ENCODE assay signal across 1 cellular context in the genomic region with DNA sequence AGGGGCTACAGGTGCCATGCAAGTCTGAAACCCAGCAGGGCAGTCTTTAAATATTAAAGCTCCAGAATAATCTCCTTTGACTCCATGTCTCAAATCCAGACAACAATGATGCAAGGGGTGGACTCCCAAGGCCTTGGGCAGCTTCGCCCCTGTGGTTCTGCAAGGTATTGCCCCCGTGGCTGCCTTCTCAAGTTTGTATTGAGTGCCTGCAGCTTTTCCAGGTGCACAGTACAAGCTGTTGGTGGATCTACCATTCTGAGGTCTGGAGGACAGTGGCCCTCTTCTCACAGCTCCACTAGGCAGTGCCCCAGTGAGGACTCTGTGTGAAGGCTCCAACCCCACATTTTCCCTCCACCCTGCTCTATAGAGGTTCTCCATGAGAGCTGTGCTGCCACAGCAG.
TF ChIP-seq lines count a peak whose summit lies in the region.

No MANE protein-coding gene starts in this region.

TF ChIP-seq in GM23338, 12 proteins besides CTCF, POLR2A, EP300 and RAD21 (continued from another document):
- TF ChIP-seq, protein P1, sequence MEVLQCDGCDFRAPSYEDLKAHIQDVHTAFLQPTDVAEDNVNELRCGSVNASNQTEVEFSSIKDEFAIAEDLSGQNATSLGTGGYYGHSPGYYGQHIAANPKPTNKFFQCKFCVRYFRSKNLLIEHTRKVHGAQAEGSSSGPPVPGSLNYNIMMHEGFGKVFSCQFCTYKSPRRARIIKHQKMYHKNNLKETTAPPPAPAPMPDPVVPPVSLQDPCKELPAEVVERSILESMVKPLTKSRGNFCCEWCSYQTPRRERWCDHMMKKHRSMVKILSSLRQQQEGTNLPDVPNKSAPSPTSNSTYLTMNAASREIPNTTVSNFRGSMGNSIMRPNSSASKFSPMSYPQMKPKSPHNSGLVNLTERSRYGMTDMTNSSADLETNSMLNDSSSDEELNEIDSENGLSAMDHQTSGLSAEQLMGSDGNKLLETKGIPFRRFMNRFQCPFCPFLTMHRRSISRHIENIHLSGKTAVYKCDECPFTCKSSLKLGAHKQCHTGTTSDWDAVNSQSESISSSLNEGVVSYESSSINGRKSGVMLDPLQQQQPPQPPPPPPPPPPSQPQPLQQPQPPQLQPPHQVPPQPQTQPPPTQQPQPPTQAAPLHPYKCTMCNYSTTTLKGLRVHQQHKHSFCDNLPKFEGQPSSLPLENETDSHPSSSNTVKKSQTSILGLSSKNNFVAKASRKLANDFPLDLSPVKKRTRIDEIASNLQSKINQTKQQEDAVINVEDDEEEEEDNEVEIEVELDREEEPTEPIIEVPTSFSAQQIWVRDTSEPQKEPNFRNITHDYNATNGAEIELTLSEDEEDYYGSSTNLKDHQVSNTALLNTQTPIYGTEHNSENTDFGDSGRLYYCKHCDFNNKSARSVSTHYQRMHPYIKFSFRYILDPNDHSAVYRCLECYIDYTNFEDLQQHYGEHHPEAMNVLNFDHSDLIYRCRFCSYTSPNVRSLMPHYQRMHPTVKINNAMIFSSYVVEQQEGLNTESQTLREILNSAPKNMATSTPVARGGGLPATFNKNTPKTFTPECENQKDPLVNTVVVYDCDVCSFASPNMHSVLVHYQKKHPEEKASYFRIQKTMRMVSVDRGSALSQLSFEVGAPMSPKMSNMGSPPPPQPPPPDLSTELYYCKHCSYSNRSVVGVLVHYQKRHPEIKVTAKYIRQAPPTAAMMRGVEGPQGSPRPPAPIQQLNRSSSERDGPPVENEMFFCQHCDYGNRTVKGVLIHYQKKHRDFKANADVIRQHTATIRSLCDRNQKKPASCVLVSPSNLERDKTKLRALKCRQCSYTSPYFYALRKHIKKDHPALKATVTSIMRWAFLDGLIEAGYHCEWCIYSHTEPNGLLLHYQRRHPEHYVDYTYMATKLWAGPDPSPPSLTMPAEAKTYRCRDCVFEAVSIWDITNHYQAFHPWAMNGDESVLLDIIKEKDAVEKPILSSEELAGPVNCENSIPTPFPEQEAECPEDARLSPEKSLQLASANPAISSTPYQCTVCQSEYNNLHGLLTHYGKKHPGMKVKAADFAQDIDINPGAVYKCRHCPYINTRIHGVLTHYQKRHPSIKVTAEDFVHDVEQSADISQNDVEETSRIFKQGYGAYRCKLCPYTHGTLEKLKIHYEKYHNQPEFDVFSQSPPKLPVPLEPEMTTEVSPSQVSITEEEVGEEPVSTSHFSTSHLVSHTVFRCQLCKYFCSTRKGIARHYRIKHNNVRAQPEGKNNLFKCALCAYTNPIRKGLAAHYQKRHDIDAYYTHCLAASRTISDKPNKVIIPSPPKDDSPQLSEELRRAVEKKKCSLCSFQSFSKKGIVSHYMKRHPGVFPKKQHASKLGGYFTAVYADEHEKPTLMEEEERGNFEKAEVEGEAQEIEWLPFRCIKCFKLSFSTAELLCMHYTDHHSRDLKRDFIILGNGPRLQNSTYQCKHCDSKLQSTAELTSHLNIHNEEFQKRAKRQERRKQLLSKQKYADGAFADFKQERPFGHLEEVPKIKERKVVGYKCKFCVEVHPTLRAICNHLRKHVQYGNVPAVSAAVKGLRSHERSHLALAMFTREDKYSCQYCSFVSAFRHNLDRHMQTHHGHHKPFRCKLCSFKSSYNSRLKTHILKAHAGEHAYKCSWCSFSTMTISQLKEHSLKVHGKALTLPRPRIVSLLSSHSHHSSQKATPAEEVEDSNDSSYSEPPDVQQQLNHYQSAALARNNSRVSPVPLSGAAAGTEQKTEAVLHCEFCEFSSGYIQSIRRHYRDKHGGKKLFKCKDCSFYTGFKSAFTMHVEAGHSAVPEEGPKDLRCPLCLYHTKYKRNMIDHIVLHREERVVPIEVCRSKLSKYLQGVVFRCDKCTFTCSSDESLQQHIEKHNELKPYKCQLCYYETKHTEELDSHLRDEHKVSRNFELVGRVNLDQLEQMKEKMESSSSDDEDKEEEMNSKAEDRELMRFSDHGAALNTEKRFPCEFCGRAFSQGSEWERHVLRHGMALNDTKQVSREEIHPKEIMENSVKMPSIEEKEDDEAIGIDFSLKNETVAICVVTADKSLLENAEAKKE (CRISPR knock-in tag; IDR thresholded peaks at IDR 0.05): no peak
- no peak for TF ChIP-seq EZH2phosphoT487 (IDR thresholded peaks at IDR 0.05; ENCODE audit: unreplicated experiment)
- no peak for TF ChIP-seq POLR2AphosphoS5 (IDR thresholded peaks at IDR 0.05; ENCODE audit: low read depth)
- no peak for TF ChIP-seq REST (IDR thresholded peaks at IDR 0.05; ENCODE audit: unreplicated experiment)
- TF ChIP-seq NANOG (IDR thresholded peaks at IDR 0.05; ENCODE audit: borderline replicate concordance): no peak
- no peak for TF ChIP-seq CREB1 (CRISPR knock-in tag; IDR thresholded peaks at IDR 0.05; ENCODE audit: low read depth)
- TF ChIP-seq, protein P2, sequence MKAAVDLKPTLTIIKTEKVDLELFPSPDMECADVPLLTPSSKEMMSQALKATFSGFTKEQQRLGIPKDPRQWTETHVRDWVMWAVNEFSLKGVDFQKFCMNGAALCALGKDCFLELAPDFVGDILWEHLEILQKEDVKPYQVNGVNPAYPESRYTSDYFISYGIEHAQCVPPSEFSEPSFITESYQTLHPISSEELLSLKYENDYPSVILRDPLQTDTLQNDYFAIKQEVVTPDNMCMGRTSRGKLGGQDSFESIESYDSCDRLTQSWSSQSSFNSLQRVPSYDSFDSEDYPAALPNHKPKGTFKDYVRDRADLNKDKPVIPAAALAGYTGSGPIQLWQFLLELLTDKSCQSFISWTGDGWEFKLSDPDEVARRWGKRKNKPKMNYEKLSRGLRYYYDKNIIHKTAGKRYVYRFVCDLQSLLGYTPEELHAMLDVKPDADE (IDR thresholded peaks at IDR 0.05): no peak
